Comparison of ENCODE assay signal across 7 cellular contexts in genomic region chr11:60914620-60915249, GRCh38. TPM values are rescaled to one million over a fixed set of nuclear protein-coding genes. Genes with fewer than 3 reads are reported as not detected.
DNase-seq lines count a peak whose midpoint lies in the region; ATAC-seq, FAIRE-seq and TF ChIP-seq lines count a peak whose summit lies in the region.

No MANE protein-coding gene starts in this region.

- H4K20me1 ChIP-seq in SU-DHL-6 (ENCODE audit: low read depth, low read length) = no peaks in the 10 kb centered on the region

- peak; percentile 0 for ATAC-seq in HG02884 (IDR thresholded peaks at IDR 0.05; ENCODE audit: unreplicated experiment)

- TF ChIP-seq CTCF in GM12875 (IDR thresholded peaks at IDR 0.05; ENCODE audit: borderline replicate concordance, insufficient read depth, low read depth, low read length) (no peak), SU-DHL-6 (IDR thresholded peaks at IDR 0.05; ENCODE audit: insufficient read depth, low read length, poor library complexity, severe bottlenecking) (no peak), cardiac fibroblast (IDR thresholded peaks at IDR 0.05; ENCODE audit: low read depth, low read length) (no peak)

- no peak for TF ChIP-seq POLR2A in GM12892 (IDR thresholded peaks at IDR 0.05; ENCODE audit: low read depth, low read length)

- H3K9me3 ChIP-seq in SU-DHL-6 (ENCODE audit: insufficient read depth, low read length) = no peaks in the 10 kb centered on the region
- H3K9me3 ChIP-seq in stomach smooth muscle (ENCODE audit: control insufficient read depth in 2 of 2, low read length in 2 of 2) = no peaks in the 10 kb centered on the region

- H3F3A ChIP-seq in SU-DHL-6 (ENCODE audit: insufficient read depth) = peaks cover 10% of the 10 kb centered on the region

- peak overlapping the region; percentile 69 for H3K27ac ChIP-seq in SU-DHL-6 (ENCODE audit: low read depth, low read length)
- H3K27ac ChIP-seq in stomach smooth muscle (ENCODE audit: low read length) = peak overlapping the region; percentile 97

- H3K9ac ChIP-seq in SU-DHL-6 (ENCODE audit: low read length) (peak overlapping the region; percentile 73), stomach smooth muscle (ENCODE audit: low read length in 2 of 2) (peak overlapping the region; percentile 99 to 100)

- peak overlapping the region; percentile 96 for H2AFZ ChIP-seq in SU-DHL-6 (ENCODE audit: low read depth, low read length, severe bottlenecking)

- H3K9me2 ChIP-seq in SU-DHL-6 (replicated peaks; ENCODE audit: insufficient read depth, low read length) = no peaks in the 10 kb centered on the region

- no peak for FAIRE-seq in GM12892 (lab: Jason Lieb, UNC)

- DNase-seq in cardiac fibroblast (ENCODE audit: low read depth in 2 of 2) = peak; percentile 26 to 46
- DNase-seq in left kidney (ENCODE audit: low read depth, low spot score) = peak; percentile 64
- DNase-seq in GM12892 (ENCODE audit: insufficient read length) = no peak

- H3K79me2 ChIP-seq in SU-DHL-6 (ENCODE audit: insufficient read depth, low read length) = peaks cover 36% of the 10 kb centered on the region

- H3K4me1 ChIP-seq in stomach smooth muscle (ENCODE audit: control insufficient read depth, insufficient read depth, low read length) = peaks cover 38% of the 10 kb centered on the region

- H3K36me3 ChIP-seq in SU-DHL-6 (ENCODE audit: low read length) (no peaks in the 10 kb centered on the region), stomach smooth muscle (ENCODE audit: control insufficient read depth in 2 of 2, insufficient read depth in 2 of 2, low read length in 2 of 2) (peaks cover 2 to 3% of the 10 kb centered on the region in 2 donors)

- H3K4me3 ChIP-seq in GM12875 (ENCODE audit: low read depth, low read length) (peak overlapping the region; percentile 93), SU-DHL-6 (ENCODE audit: insufficient read depth, low read length, poor library complexity, severe bottlenecking) (peak overlapping the region; percentile 60), cardiac fibroblast (replicated peaks in 1 of 2; ENCODE audit: low read depth in 2 of 2, low read length in 2 of 2) (peak overlapping the region; percentile 86 to 87), stomach smooth muscle (ENCODE audit: low read length in 2 of 2) (peak overlapping the region; percentile 89 to 92)

- no peaks in the 10 kb centered on the region for H3K27me3 ChIP-seq in SU-DHL-6 (ENCODE audit: low read length)
- H3K27me3 ChIP-seq in stomach smooth muscle (ENCODE audit: control insufficient read depth in 1 of 2, insufficient read depth in 2 of 2, low read length in 2 of 2) = peaks cover 3% of the 10 kb centered on the region in 2 donors

- peak overlapping the region; percentile 93 for H3K4me2 ChIP-seq in SU-DHL-6 (ENCODE audit: low read depth, low read length, poor library complexity, severe bottlenecking)

RNA-seq across cellular contexts. Expression of gene TMEM109, which starts 0.8 kb away (rescaled TPM):
- 49.8 TPM for polyA plus RNA-seq in GM12892 (2012; ENCODE audit: missing spikeins)

RNA-seq across cellular contexts. Expression of gene PRPF19, which starts 8.3 kb away (rescaled TPM):
- 103 TPM for polyA plus RNA-seq in GM12892 (2012; ENCODE audit: missing spikeins)

RNA-seq across cellular contexts. Expression of gene TMEM132A, which starts 9.5 kb away (rescaled TPM):
- 4.3 TPM for polyA plus RNA-seq in GM12892 (2012; ENCODE audit: missing spikeins)

RNA-seq across cellular contexts. Expression of gene SLC15A3, which starts 37.2 kb away (rescaled TPM):
- polyA plus RNA-seq in GM12892 (2012; ENCODE audit: missing spikeins) = 62.6 TPM

RNA-seq across cellular contexts. Expression of gene ZP1, which starts 47.4 kb away (rescaled TPM):
- not detected for polyA plus RNA-seq in GM12892 (2012; ENCODE audit: missing spikeins)
